ENCODE assay signal across 16 cellular contexts in the genomic region with DNA sequence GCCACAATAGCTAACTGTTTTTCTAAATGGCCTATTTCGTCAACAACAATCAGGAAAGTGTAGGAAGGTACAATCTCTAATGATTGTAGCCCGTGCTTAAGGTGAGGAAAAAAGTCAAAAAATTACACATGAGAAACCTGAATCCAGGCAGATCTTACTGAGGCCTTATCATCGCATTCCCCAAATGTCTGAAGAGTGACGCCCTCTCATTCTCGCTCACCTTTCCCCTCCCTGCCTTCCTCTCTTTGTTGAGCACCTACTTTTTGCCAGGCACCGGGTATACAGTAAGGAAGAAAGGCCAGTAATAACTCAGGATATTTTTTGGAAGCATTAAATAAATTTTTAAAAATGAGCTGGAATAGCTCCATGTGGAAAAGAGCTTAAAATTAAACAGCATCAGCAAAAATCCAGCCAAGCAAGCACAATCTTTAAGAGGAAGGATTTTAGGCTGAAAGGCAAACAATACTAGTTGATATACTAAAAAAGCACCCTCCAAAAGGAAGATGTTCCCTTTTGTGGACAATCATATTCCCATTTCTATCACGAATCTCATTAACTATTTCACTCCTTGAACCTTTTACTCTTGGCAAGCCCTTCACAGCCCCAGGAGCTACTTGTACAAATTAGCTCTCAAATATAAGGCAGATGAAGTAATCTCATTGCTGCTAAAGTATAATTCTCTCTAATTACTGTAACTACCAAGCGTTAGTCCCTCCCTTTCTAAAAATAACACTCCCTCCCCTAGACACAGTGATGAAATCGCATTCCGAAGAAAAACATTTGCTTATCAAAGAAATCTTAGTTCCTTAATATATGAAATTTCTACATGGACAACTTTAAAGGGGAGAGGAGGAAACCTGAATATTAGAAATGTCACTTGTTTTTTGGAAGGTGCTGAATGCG. TPM values are rescaled to one million over a fixed set of nuclear protein-coding genes. Genes with fewer than 3 reads are reported as not detected.
DNase-seq lines count a peak whose midpoint lies in the region; ATAC-seq and TF ChIP-seq lines count a peak whose summit lies in the region.
"Had no signal": no experiment of that assay in that cellular context is flagged by ENCODE, and none has a peak within 500 bp of the region (broad histone marks: within the 10 kb centered on the region; RNA-seq: fewer than 3 reads in every experiment).

No MANE protein-coding gene starts in this region.

- peaks cover 82% of the 10 kb centered on the region for H3K36me3 ChIP-seq in right atrium auricular region

- no peak overlapping the region for H3K4me3 Mint-ChIP-seq in T-cell
- H3K4me3 Mint-ChIP-seq in endothelial cell (ENCODE audit: unreplicated experiment) = peak overlapping the region; percentile 50
- H3K4me3 Mint-ChIP-seq in stimulated activated effector memory CD8-positive, alpha-beta T cell treated with anti-CD3 and anti-CD28 coated beads, Interleukin-12 subunit alpha, Interleukin-12 subunit beta, amount 100 ng/mL, for 72 hours = no peak overlapping the region
- H3K4me3 Mint-ChIP-seq: B cell, immature natural killer cell had no signal

- POLR2A ChIA-PET in T-cell (lab: Charles Lee) = interaction anchor here in 1 of 2 donors (1.0 kb wide), 1 partner anchor 28 kb away, joined by 3 read pairs; no protein-coding TSS in a partner anchor

- H3K4me3 ChIP-seq in right atrium auricular region = no peak overlapping the region

- TF ChIP-seq CTCF in right atrium auricular region (IDR thresholded peaks at IDR 0.05) = no peak
- no peak for TF ChIP-seq CTCF in endothelial cell (IDR thresholded peaks at IDR 0.05; ENCODE audit: unreplicated experiment)
- no peak for TF ChIP-seq CTCF in GM10266 (IDR thresholded peaks at IDR 0.05; ENCODE audit: control insufficient read depth, insufficient read depth, low read depth, missing control alignments)

- H3K36me3 Mint-ChIP-seq in T-cell = peaks cover 77% of the 10 kb centered on the region
- peaks cover 56% of the 10 kb centered on the region for H3K36me3 Mint-ChIP-seq in endothelial cell (ENCODE audit: low read depth, unreplicated experiment)
- peaks cover 100% of the 10 kb centered on the region for H3K36me3 Mint-ChIP-seq in stimulated activated effector memory CD8-positive, alpha-beta T cell treated with anti-CD3 and anti-CD28 coated beads, Interleukin-12 subunit alpha, Interleukin-12 subunit beta, amount 100 ng/mL, for 72 hours

- no peaks in the 10 kb centered on the region for H3K9me3 ChIP-seq in right atrium auricular region

- peak; percentile 37 for ATAC-seq in Right ventricle myocardium superior (ENCODE audit: poor library complexity)
- no peak for ATAC-seq in T-cell (replicated peaks in 1 of 4)
- no peak for ATAC-seq in stimulated activated effector memory CD8-positive, alpha-beta T cell treated with anti-CD3 and anti-CD28 coated beads, Interleukin-12 subunit alpha, Interleukin-12 subunit beta, amount 100 ng/mL, for 72 hours
- no peak for ATAC-seq in GM21423 (IDR thresholded peaks at IDR 0.05; ENCODE audit: unreplicated experiment)

- peaks cover 19 to 55% (median 23%) of the 10 kb centered on the region in 3 donors for H3K4me1 Mint-ChIP-seq in T-cell
- peaks cover 38% of the 10 kb centered on the region for H3K4me1 Mint-ChIP-seq in endothelial cell (ENCODE audit: unreplicated experiment)
- peaks cover 7% of the 10 kb centered on the region for H3K4me1 Mint-ChIP-seq in stimulated activated effector memory CD8-positive, alpha-beta T cell treated with anti-CD3 and anti-CD28 coated beads, Interleukin-12 subunit alpha, Interleukin-12 subunit beta, amount 100 ng/mL, for 72 hours
- H3K4me1 Mint-ChIP-seq: B cell had no signal

- peaks cover 0 to 24% of the 10 kb centered on the region in 2 donors for H3K4me1 ChIP-seq in right atrium auricular region
- H3K4me1 ChIP-seq: foreskin keratinocyte had no signal

- peak overlapping the region; percentile 69 to 75 for H3K27ac Mint-ChIP-seq in T-cell
- peak overlapping the region; percentile 18 for H3K27ac Mint-ChIP-seq in endothelial cell (ENCODE audit: unreplicated experiment)
- peak overlapping the region; percentile 71 for H3K27ac Mint-ChIP-seq in stimulated activated effector memory CD8-positive, alpha-beta T cell treated with anti-CD3 and anti-CD28 coated beads, Interleukin-12 subunit alpha, Interleukin-12 subunit beta, amount 100 ng/mL, for 72 hours

- H3K27ac ChIP-seq in right atrium auricular region = peak overlapping the region in 1 of 2 donors; percentile 73
- H3K27ac ChIP-seq: foreskin keratinocyte had no signal

- DNase-seq in Right ventricle myocardium superior (no peak), right atrium auricular region (ENCODE audit: low spot score) (no peak), T-cell (no peak), endothelial cell (ENCODE audit: low spot score) (no peak), GM10266 (ENCODE audit: extremely low spot score) (no peak), kidney tubule cell (ENCODE audit: low spot score) (no peak)
- DNase-seq in stimulated activated effector memory CD8-positive, alpha-beta T cell treated with anti-CD3 and anti-CD28 coated beads, Interleukin-12 subunit alpha, Interleukin-12 subunit beta, amount 100 ng/mL, for 72 hours (ENCODE audit: low spot score in 2 of 2) = no peak
- DNase-seq: effector CD8-positive, alpha-beta T cell; foreskin keratinocyte; immature natural killer cell; NCI-H1092 treated with DMSO at 0.1 percent for 48 hours; NCI-H446 treated with DMSO at 0.1 percent for 48 hours; stimulated activated CD4-positive, alpha-beta T cell treated with anti-CD3 and anti-CD28 coated beads, Interleukin-2, amount 100 ng/mL, for 48 hours; T1000 had no signal

- CTCF ChIA-PET in T-cell (lab: Charles Lee) = interaction anchor here in 1 of 2 donors (0.6 kb wide), 1 partner anchor 46 kb away, joined by 3 read pairs; no protein-coding TSS in a partner anchor

- H3K9me3 Mint-ChIP-seq in T-cell (no peaks in the 10 kb centered on the region), endothelial cell (ENCODE audit: unreplicated experiment) (no peaks in the 10 kb centered on the region)
- H3K9me3 Mint-ChIP-seq in stimulated activated effector memory CD8-positive, alpha-beta T cell treated with anti-CD3 and anti-CD28 coated beads, Interleukin-12 subunit alpha, Interleukin-12 subunit beta, amount 100 ng/mL, for 72 hours = no peaks in the 10 kb centered on the region
- H3K9me3 Mint-ChIP-seq: immature natural killer cell had no signal

- H3K27me3 ChIP-seq in right atrium auricular region = no peaks in the 10 kb centered on the region
- H3K27me3 ChIP-seq: foreskin keratinocyte had no signal

- intact Hi-C loops in Right ventricle myocardium superior (cut with DNase I) = no loop called here

- H3K27me3 Mint-ChIP-seq in T-cell = no peaks in the 10 kb centered on the region
- H3K27me3 Mint-ChIP-seq in endothelial cell (ENCODE audit: unreplicated experiment) = peaks cover 3% of the 10 kb centered on the region
- H3K27me3 Mint-ChIP-seq: B cell had no signal

RNA-seq across cellular contexts. Expression of a gene that starts 40.0 kb away (rescaled TPM):
- total RNA-seq in Right ventricle myocardium superior (31.5 TPM), right atrium auricular region (10 to 100 TPM; 34.8 to 36.6 TPM), T-cell (100 to 1,000 TPM in 3 of 5 donors, 10 to 100 TPM in 2; 77.6 to 229 (median 152) TPM), endothelial cell (ENCODE audit: unreplicated experiment) (30.1 TPM)

Comparison
In these comparisons a context has a peak if more than half of its experiments do, and no peak if none do; other contexts are left out.
1. H3K27ac Mint-ChIP-seq: peak in every context shown above with its lines; median percentile 72 in T-cell; 71 in stimulated activated effector memory CD8-positive, alpha-beta T cell treated with anti-CD3 and anti-CD28 coated beads, Interleukin-12 subunit alpha, Interleukin-12 subunit beta, amount 100 ng/mL, for 72 hours; 18 in endothelial cell.